Comparison of ENCODE assay signal across 2 cellular contexts in genomic region chr20:63043348-63044203, GRCh38.
TF ChIP-seq lines count a peak whose summit lies in the region.

No MANE protein-coding gene starts in this region.

TF ChIP-seq in K562, 482 proteins besides CTCF, POLR2A, EP300 and RAD21:
- TF ChIP-seq ZNF76 (CRISPR knock-in tag; IDR thresholded peaks at IDR 0.05; ENCODE audit: borderline replicate concordance) (no peak), HNRNPL (IDR thresholded peaks at IDR 0.05; ENCODE audit: low read depth, low read length) (peak; percentile 96), HDGF (IDR thresholded peaks at IDR 0.05) (no peak)

TF ChIP-seq in HepG2, 621 proteins besides CTCF, POLR2A, EP300 and RAD21:
- TF ChIP-seq HNRNPL (IDR thresholded peaks at IDR 0.05; ENCODE audit: low read depth, low read length) (peak; percentile 84), HNRNPLL (IDR thresholded peaks at IDR 0.05; ENCODE audit: low read depth, low read length, poor library complexity, severe bottlenecking) (peak; percentile 23), FOSL2 (CRISPR knock-in tag; IDR thresholded peaks at IDR 0.05) (no peak), EZH2 (conservative IDR thresholded peaks at IDR 0.05; ENCODE audit: low read depth, low read length) (peak; percentile 85; the same call in 1 of the 2 replicates)
TF ChIP-seq in HepG2: peak in this region for 3.
